In the genomic region with DNA sequence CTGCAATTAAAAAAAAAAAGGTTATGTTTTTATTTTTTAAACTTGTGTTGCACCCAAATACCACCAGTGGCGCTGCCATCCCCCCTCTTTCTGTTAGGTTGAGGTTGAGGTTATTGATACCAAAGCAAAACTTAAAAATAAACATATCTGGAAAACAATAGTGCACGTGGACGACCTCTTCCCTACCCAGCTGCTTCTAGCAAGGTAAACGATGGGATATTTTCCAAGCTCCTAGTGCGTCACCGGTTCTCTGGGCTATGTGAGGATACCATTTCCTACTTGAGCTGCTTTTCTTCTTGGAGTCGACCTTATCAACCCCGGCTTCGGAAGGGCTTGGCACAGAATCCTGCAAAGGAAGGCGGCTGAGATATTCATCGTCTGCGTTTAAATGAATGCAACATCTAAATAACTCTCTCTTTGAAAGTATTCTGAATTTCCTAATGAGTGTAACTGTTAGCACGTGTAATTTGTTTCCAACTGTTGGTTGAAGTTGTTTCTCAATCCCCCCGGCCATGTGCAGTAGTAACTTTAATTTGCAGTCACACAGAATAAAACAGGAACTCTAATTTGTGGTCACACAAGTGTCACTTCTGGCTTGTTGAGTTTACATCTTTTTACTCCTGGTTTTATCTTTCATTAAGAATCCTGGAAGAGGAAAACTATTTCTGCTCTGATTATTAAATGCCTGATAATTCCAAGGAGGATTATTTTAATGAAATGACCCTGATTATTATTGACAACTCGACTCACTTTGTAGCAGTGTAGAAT, we compare ENCODE assay signal across 8 cellular contexts. TPM values are rescaled to one million over a fixed set of nuclear protein-coding genes. Genes with fewer than 3 reads are reported as not detected.
DNase-seq lines count a peak whose midpoint lies in the region; ATAC-seq, FAIRE-seq and TF ChIP-seq lines count a peak whose summit lies in the region.

No MANE protein-coding gene starts in this region.

- no peaks in the 10 kb centered on the region for H3K9me2 ChIP-seq in HCT116 (ENCODE audit: insufficient read depth)

- TF ChIP-seq POLR2A in HCT116 (IDR thresholded peaks at IDR 0.05; ENCODE audit: borderline replicate concordance, extremely low read depth, insufficient read depth, insufficient read length) = no peak

- H3K4me1 Mint-ChIP-seq in activated naive CD8-positive, alpha-beta T cell treated with anti-CD3 and anti-CD28 coated beads for 36 hours = peaks cover 36% of the 10 kb centered on the region

- H3K27ac ChIP-seq in HCT116 (ENCODE audit: low read depth, low read length) (peak overlapping the region; percentile 93), left ventricle myocardium inferior (replicated peaks) (peak overlapping the region; percentile 95), pancreas (peak overlapping the region; percentile 88 to 98 (median 92))

- no peaks in the 10 kb centered on the region for H3K9me3 Mint-ChIP-seq in activated naive CD8-positive, alpha-beta T cell treated with anti-CD3 and anti-CD28 coated beads for 36 hours

- intact Hi-C loops in HCT116 (cut with micrococcal nuclease) = no loop called here
- intact Hi-C loops in left ventricle myocardium inferior (cut with micrococcal nuclease) = loop anchor here (2.0 kb wide), 1 partner anchor 67 kb away; the partner anchor contains the start of gene AP3B1
- intact Hi-C loops in pancreas (cut with DNase I) = loop anchor here in 1 of 3 donors (2.0 kb wide), 1 partner anchor 67 kb away; the partner anchor contains the start of gene AP3B1

- POLR2A ChIA-PET in HCT116 (lab: Charles Lee) = interaction anchor here (1.7 kb wide), 1 partner anchor 67 kb away, joined by 11 read pairs; the partner anchor contains the start of gene AP3B1

- no peak for TF ChIP-seq RAD21 in HCT116 (IDR thresholded peaks at IDR 0.05; ENCODE audit: low read depth)

- WGBS in pancreas, 2 donors = 0 to 1% methylated on average over 15 of the region's 15 CpGs

- RAD21 ChIA-PET in HCT116 (lab: Charles Lee; ENCODE audit: low non-redundant PET in 1 of 2, low total read pairs in 2 of 2, uncharacterized antibody in 2 of 2, unreplicated experiment in 2 of 2) = interaction anchor here in 1 of 2 experiments (0.7 kb wide), 1 partner anchor 828 kb away, joined by 4 read pairs; no protein-coding TSS in a partner anchor

- no peak for ATAC-seq in HCT116
- ATAC-seq in pancreas = peak; percentile 61 to 72 (median 70)
- no peak for ATAC-seq in HG03442 (IDR thresholded peaks at IDR 0.05; ENCODE audit: unreplicated experiment)

- H3K36me3 ChIP-seq in HCT116 (ENCODE audit: control insufficient read depth in 1 of 2, insufficient read depth in 2 of 2, low read length in 2 of 2) (no peaks in the 10 kb centered on the region), left ventricle myocardium inferior (no peaks in the 10 kb centered on the region), pancreas (no peaks in the 10 kb centered on the region)

- no peaks in the 10 kb centered on the region for H3K27me3 Mint-ChIP-seq in activated naive CD8-positive, alpha-beta T cell treated with anti-CD3 and anti-CD28 coated beads for 36 hours

- H3K4me3 ChIP-seq in HCT116 (replicated peaks in 1 of 2; ENCODE audit: low read depth in 1 of 2, low read length in 2 of 2) (peak overlapping the region; percentile 92 to 94), left ventricle myocardium inferior (peak overlapping the region; percentile 96), pancreas (peak overlapping the region; percentile 75 to 98 (median 88))

- peak overlapping the region; percentile 98 for H3K27ac Mint-ChIP-seq in activated naive CD8-positive, alpha-beta T cell treated with anti-CD3 and anti-CD28 coated beads for 36 hours

- DNase-seq in COLO668 (lab: John Stamatoyannopoulos, UW; ENCODE audit: unreplicated experiment) (peak; percentile 40), HCT116 (ENCODE audit: low read depth, low spot score) (no peak), NCI-H526 (lab: John Stamatoyannopoulos, UW) (peak; percentile 39 to 55), left ventricle myocardium inferior (peak; percentile 28), pancreas (peak in 4 of 6 donors; percentile 54 to 70 (median 68)), dedifferentiated amniotic fluid mesenchymal stem cell (ENCODE audit: extremely low spot score) (no peak)
- no peak for DNase-seq in activated naive CD8-positive, alpha-beta T cell treated with anti-CD3 and anti-CD28 coated beads for 36 hours

- H3K9me3 ChIP-seq in HCT116 (ENCODE audit: control insufficient read depth in 1 of 2, insufficient read depth in 1 of 2, low read depth in 1 of 2, low read length in 2 of 2) (no peaks in the 10 kb centered on the region), left ventricle myocardium inferior (replicated peaks) (no peaks in the 10 kb centered on the region), pancreas (no peaks in the 10 kb centered on the region)

- H2AFZ ChIP-seq in HCT116 (ENCODE audit: low read depth, low read length, poor library complexity, severe bottlenecking) = no peak overlapping the region

- peak overlapping the region; percentile 95 for H3K4me2 ChIP-seq in HCT116 (ENCODE audit: low read length)

- BruUV-seq in HCT116 (replicated peaks; lab: Mats Ljungman, UMichigan) = TSS peak; percentile 53

- H3K36me3 Mint-ChIP-seq in activated naive CD8-positive, alpha-beta T cell treated with anti-CD3 and anti-CD28 coated beads for 36 hours = peaks cover 20% of the 10 kb centered on the region

- H4K20me1 ChIP-seq in HCT116 (ENCODE audit: insufficient read depth) = no peaks in the 10 kb centered on the region

- TF ChIP-seq CTCF in HCT116 (IDR thresholded peaks at IDR 0.05 in 2 of 3, conservative IDR thresholded peaks at IDR 0.05 in 1 of 3; ENCODE audit: borderline replicate concordance in 1 of 3, insufficient read depth in 1 of 3, low read depth in 2 of 3, low read length in 2 of 3) (no peak; a peak in 1 of 6 replicates), left ventricle myocardium inferior (IDR thresholded peaks at IDR 0.05; ENCODE audit: borderline replicate concordance) (peak; percentile 23), pancreas (IDR thresholded peaks at IDR 0.05) (no peak)

- peak overlapping the region; percentile 90 for H3K9ac ChIP-seq in HCT116 (ENCODE audit: low read length)

- peak overlapping the region; percentile 97 for H3K4me3 Mint-ChIP-seq in activated naive CD8-positive, alpha-beta T cell treated with anti-CD3 and anti-CD28 coated beads for 36 hours

- CTCF ChIA-PET in HCT116 (lab: Charles Lee) = interaction anchor here (0.7 kb wide), 1 partner anchor 42 kb away, joined by 3 read pairs; no protein-coding TSS in a partner anchor

- peaks cover 9 to 13% of the 10 kb centered on the region in 2 experiments; a peak in 3 of 4 replicates for H3K4me1 ChIP-seq in HCT116 (ENCODE audit: control insufficient read depth in 1 of 2, insufficient read depth in 2 of 2, low read length in 2 of 2)
- peaks cover 40% of the 10 kb centered on the region for H3K4me1 ChIP-seq in left ventricle myocardium inferior
- H3K4me1 ChIP-seq in pancreas = peaks cover 0 to 15% (median 15%) of the 10 kb centered on the region in 3 donors

- no peak for FAIRE-seq in pancreas (lab: Jason Lieb, UNC)

- no peaks in the 10 kb centered on the region for H3K27me3 ChIP-seq in HCT116 (ENCODE audit: insufficient read depth, low read length)
- H3K27me3 ChIP-seq in left ventricle myocardium inferior (ENCODE audit: low read depth) = no peaks in the 10 kb centered on the region
- H3K27me3 ChIP-seq in pancreas = no peaks in the 10 kb centered on the region

- peaks cover 57% of the 10 kb centered on the region for H3K79me2 ChIP-seq in HCT116 (ENCODE audit: insufficient read depth, low read length)

TF ChIP-seq in HCT116, 20 proteins besides CTCF, POLR2A, EP300 and RAD21:
- no peak for TF ChIP-seq EZH2phosphoT487 (IDR thresholded peaks at IDR 0.05; ENCODE audit: borderline replicate concordance)
- TF ChIP-seq SIN3A (IDR thresholded peaks at IDR 0.05; ENCODE audit: low read depth) = 0 out of 2 replicates have a peak, but pooled peaks have one; percentile 9
- TF ChIP-seq, protein P1, sequence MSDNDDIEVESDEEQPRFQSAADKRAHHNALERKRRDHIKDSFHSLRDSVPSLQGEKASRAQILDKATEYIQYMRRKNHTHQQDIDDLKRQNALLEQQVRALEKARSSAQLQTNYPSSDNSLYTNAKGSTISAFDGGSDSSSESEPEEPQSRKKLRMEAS (IDR thresholded peaks at IDR 0.05) = peak; percentile 55

RNA-seq across cellular contexts. Expression of gene SCAMP1, which starts 1.0 kb away (rescaled TPM):
- 46.4 TPM for total RNA-seq in HCT116 (2021; ENCODE audit: unreplicated experiment)
- 17.9 and 24.0 TPM in 2 replicates for polyA plus RNA-seq in HCT116 (2012)
- total RNA-seq in activated naive CD8-positive, alpha-beta T cell treated with anti-CD3 and anti-CD28 coated beads for 36 hours = 10 to 100 TPM; 15.6 to 19.9 TPM
- 29.2 TPM for total RNA-seq in left ventricle myocardium inferior
- total RNA-seq in pancreas = 10 to 100 TPM; 16.0 to 29.9 (median 24.3) TPM
- polyA plus RNA-seq in pancreas = 10 to 100 TPM in 1 of 2 donors, 1 to 10 TPM in 1; 4.4 to 18.6 TPM

Comparison
In these comparisons a context has a peak if more than half of its experiments do, and no peak if none do; other contexts are left out.
1. DNase-seq: peak in COLO668 (single experiment), NCI-H526 (2 of 2), left ventricle myocardium inferior (single experiment) and pancreas (4 of 6); none in HCT116 (single experiment), activated naive CD8-positive, alpha-beta T cell treated with anti-CD3 and anti-CD28 coated beads for 36 hours (single experiment) and dedifferentiated amniotic fluid mesenchymal stem cell (single experiment).
2. ATAC-seq: peak in pancreas (4 of 4); none in HCT116 (single experiment) and HG03442 (single experiment).
3. Peak in every context shown above with its lines, with median percentiles within 50 percentile points of each other: H3K27ac ChIP-seq and H3K4me3 ChIP-seq.